10 cellular contexts compared by ENCODE assay signal in the genomic region with DNA sequence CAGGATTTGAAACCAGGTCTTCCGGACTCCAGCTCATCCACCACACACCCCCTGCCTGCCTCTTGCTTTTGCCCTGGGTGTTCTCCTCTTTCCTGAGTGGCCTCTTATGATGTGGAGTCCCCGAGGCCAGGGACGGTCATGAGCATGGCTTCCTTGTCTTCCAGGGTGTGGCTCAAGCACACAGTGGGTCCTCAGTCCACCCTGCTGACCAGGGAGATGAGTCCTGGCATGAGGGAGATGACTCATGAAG. TPM values are rescaled to one million over a fixed set of nuclear protein-coding genes. Genes with fewer than 3 reads are reported as not detected.
A peak's percentile ranks its signal among the peaks of the same experiment; 100 is the strongest.
DNase-seq lines count a peak whose midpoint lies in the region; ATAC-seq and TF ChIP-seq lines count a peak whose summit lies in the region.
"Had no signal": no experiment of that assay in that cellular context is flagged by ENCODE, and none has a peak within 500 bp of the region (broad histone marks: within the 10 kb centered on the region; RNA-seq: fewer than 3 reads in every experiment).

No MANE protein-coding gene starts in this region.

- H3K9ac ChIP-seq in H9 (ENCODE audit: extremely low read depth, insufficient read length, low read length), result no peak overlapping the region

- H4K8ac ChIP-seq in H9 (replicated peaks; ENCODE audit: insufficient read length, low read depth, low read length), result no peak overlapping the region

- no peak for ATAC-seq in HG03039 (IDR thresholded peaks at IDR 0.05; ENCODE audit: unreplicated experiment)
- ATAC-seq in GM18873 (IDR thresholded peaks at IDR 0.05; ENCODE audit: low FRiP score, unreplicated experiment), result no peak
- no peak for ATAC-seq in GM18909 (IDR thresholded peaks at IDR 0.05; ENCODE audit: poor library complexity, unreplicated experiment)

- no peak overlapping the region for H2BK20ac ChIP-seq in H9 (ENCODE audit: low read depth, low read length, poor library complexity, severe bottlenecking)

- DNase-seq in AG04450 (ENCODE audit: low read depth, low spot score) (no peak), H9 (no peak), mesothelial cell of epicardium (ENCODE audit: low spot score in 2 of 2, unreplicated experiment in 2 of 2) (no peak), DMS153 treated with DMSO at 0.1 percent for 48 hours (lab: John Stamatoyannopoulos, UW; ENCODE audit: unreplicated experiment) (no peak)
- no peak for DNase-seq in activated CD4-positive, alpha-beta memory T cell treated with anti-CD3 and anti-CD28 coated beads, Interleukin-2, amount 10 ng/mL, durations not matched to agents 7 days and 5 days
- DNase-seq: amygdala had no signal

- no peak overlapping the region for H2BK15ac ChIP-seq in H9 (ENCODE audit: low read depth, low read length)

- no peak overlapping the region for H4K91ac ChIP-seq in H9 (ENCODE audit: insufficient read length, low read depth, low read length)

- H3K14ac ChIP-seq in H9 (ENCODE audit: insufficient read depth, low read length), result no peak overlapping the region

- H3K4me1 Mint-ChIP-seq in H9 (peaks cover 39 to 50% of the 10 kb centered on the region in 2 experiments), mesothelial cell of epicardium (peaks cover 47% of the 10 kb centered on the region)
- peaks cover 76% of the 10 kb centered on the region for H3K4me1 Mint-ChIP-seq in activated CD4-positive, alpha-beta memory T cell treated with anti-CD3 and anti-CD28 coated beads, Interleukin-2, amount 10 ng/mL, durations not matched to agents 7 days and 5 days

- H3K27me3 ChIP-seq in AG04450 (ENCODE audit: control insufficient read depth, insufficient read depth, low read length) (no peaks in the 10 kb centered on the region), H9 (ENCODE audit: insufficient read depth, low read length) (no peaks in the 10 kb centered on the region)

- no peak overlapping the region for H2AK5ac ChIP-seq in H9 (ENCODE audit: insufficient read length, low read length)

- CTCF ChIA-PET in AG04450 (lab: Charles Lee), result interaction anchor here (0.8 to 2.4 kb wide), 3 partner anchors 13 to 425 kb away, joined by 3 to 8 read pairs (median 5); no protein-coding TSS in a partner anchor
- CTCF ChIA-PET in activated CD4-positive, alpha-beta memory T cell treated with anti-CD3 and anti-CD28 coated beads, Interleukin-2, amount 10 ng/mL, durations not matched to agents 7 days and 5 days (lab: Charles Lee), result interaction anchor here (0.6 to 4.5 kb wide), 7 partner anchors 10 to 74 kb away, joined by 3 to 32 read pairs (median 5); a partner anchor contains a TSS

- H3K79me1 ChIP-seq in H9 (ENCODE audit: insufficient read depth, low read depth, low read length, poor library complexity, severe bottlenecking), result no peaks in the 10 kb centered on the region

- H3K4me3 Mint-ChIP-seq in H9 (no peak overlapping the region), mesothelial cell of epicardium (no peak overlapping the region)
- H3K4me3 Mint-ChIP-seq in activated CD4-positive, alpha-beta memory T cell treated with anti-CD3 and anti-CD28 coated beads, Interleukin-2, amount 10 ng/mL, durations not matched to agents 7 days and 5 days, result no peak overlapping the region

- H3K9me3 ChIP-seq in AG04450 (ENCODE audit: control insufficient read depth, insufficient read depth, low read length), result no peaks in the 10 kb centered on the region; the same call in 1 of the 2 replicates
- H3K9me3 ChIP-seq in H9 (ENCODE audit: control insufficient read depth, low read depth, low read length), result no peaks in the 10 kb centered on the region

- peaks cover 2% of the 10 kb centered on the region; the same call in 1 of the 2 replicates for H3K4me1 ChIP-seq in H9 (ENCODE audit: insufficient read depth, low read length)

- H3K4me2 ChIP-seq in H9 (ENCODE audit: insufficient read depth, insufficient read length, low read length), result no peak overlapping the region

- H3K27ac ChIP-seq in AG04450 (ENCODE audit: low read depth, low read length), result peak overlapping the region; percentile 100
- H3K27ac ChIP-seq in H9 (ENCODE audit: insufficient read length, low read depth, low read length), result no peak overlapping the region
- H3K27ac ChIP-seq: VCaP had no signal

- no peak overlapping the region for H2BK5ac ChIP-seq in H9 (ENCODE audit: insufficient read length, low read length)

- no peaks in the 10 kb centered on the region for H4K20me1 ChIP-seq in H9 (ENCODE audit: control insufficient read depth, insufficient read depth, insufficient read length)

- no peak overlapping the region for H3T11ph ChIP-seq in H9 (ENCODE audit: low read length)

- peaks cover 3% of the 10 kb centered on the region for H3K23me2 ChIP-seq in H9 (ENCODE audit: insufficient read length, low read depth, low read length, poor library complexity, severe bottlenecking)

- H3K27me3 Mint-ChIP-seq in H9 (ENCODE audit: low read depth) (no peaks in the 10 kb centered on the region), mesothelial cell of epicardium (ENCODE audit: low read depth) (no peaks in the 10 kb centered on the region)
- no peaks in the 10 kb centered on the region for H3K27me3 Mint-ChIP-seq in activated CD4-positive, alpha-beta memory T cell treated with anti-CD3 and anti-CD28 coated beads, Interleukin-2, amount 10 ng/mL, durations not matched to agents 7 days and 5 days

- H3K27ac Mint-ChIP-seq in H9 (peak overlapping the region in 1 of 3 experiments; percentile 50; a peak in 2 of 7 replicates), mesothelial cell of epicardium (peak overlapping the region; percentile 50)
- H3K27ac Mint-ChIP-seq in activated CD4-positive, alpha-beta memory T cell treated with anti-CD3 and anti-CD28 coated beads, Interleukin-2, amount 10 ng/mL, durations not matched to agents 7 days and 5 days, result peak overlapping the region; percentile 98

- no CpG with 5 or more reads among the region's 3 CpGs for WGBS in H9 (ENCODE audit: extremely low coverage, insufficient read length, low lambda C conversion rate)

- H3K4me3 ChIP-seq in AG04450 (ENCODE audit: low read depth, low read length), result no peak overlapping the region

- no peak overlapping the region for H2AFZ ChIP-seq in H9 (ENCODE audit: low read length)

- no peak overlapping the region for H2BK12ac ChIP-seq in H9 (ENCODE audit: insufficient read length, low read depth, low read length)

- H3K36me3 Mint-ChIP-seq in H9 (ENCODE audit: insufficient read depth in 1 of 3, low read depth in 3 of 3) (no peaks in the 10 kb centered on the region), mesothelial cell of epicardium (no peaks in the 10 kb centered on the region)
- peaks cover 10% of the 10 kb centered on the region for H3K36me3 Mint-ChIP-seq in activated CD4-positive, alpha-beta memory T cell treated with anti-CD3 and anti-CD28 coated beads, Interleukin-2, amount 10 ng/mL, durations not matched to agents 7 days and 5 days (ENCODE audit: low read depth)

- TF ChIP-seq CTCF in AG04450 (IDR thresholded peaks at IDR 0.05; ENCODE audit: low read depth, low read length) (no peak), H9 (conservative IDR thresholded peaks at IDR 0.05) (no peak), mesothelial cell of epicardium (IDR thresholded peaks at IDR 0.05; ENCODE audit: unreplicated experiment) (no peak)

- H3K79me2 ChIP-seq in H9 (ENCODE audit: insufficient read depth, low read length), result no peaks in the 10 kb centered on the region

- H3K9me3 Mint-ChIP-seq in H9 (no peaks in the 10 kb centered on the region; a peak in 1 of 5 replicates), mesothelial cell of epicardium (no peaks in the 10 kb centered on the region)
- peaks cover 4% of the 10 kb centered on the region for H3K9me3 Mint-ChIP-seq in activated CD4-positive, alpha-beta memory T cell treated with anti-CD3 and anti-CD28 coated beads, Interleukin-2, amount 10 ng/mL, durations not matched to agents 7 days and 5 days

- POLR2A ChIA-PET in AG04450 (lab: Yijun Ruan, JAX), result interaction anchor here (5.0 kb wide), 1 partner anchor 48 kb away, joined by 75 read pairs; a partner anchor contains a TSS
- POLR2A ChIA-PET in activated CD4-positive, alpha-beta memory T cell treated with anti-CD3 and anti-CD28 coated beads, Interleukin-2, amount 10 ng/mL, durations not matched to agents 7 days and 5 days (lab: Charles Lee), result interaction anchor here (0.6 to 14.4 kb wide), 11 partner anchors 8 to 258 kb away, joined by 3 to 448 read pairs (median 23); a partner anchor contains a TSS

- no peak overlapping the region for H3K4ac ChIP-seq in H9 (ENCODE audit: low read depth, low read length)

- H3K23ac ChIP-seq in H9 (ENCODE audit: insufficient read length, low read depth, low read length), result no peak overlapping the region

- peak overlapping the region; percentile 50 for H3K18ac ChIP-seq in H9 (ENCODE audit: insufficient read length, low read depth, low read length)

- H2BK120ac ChIP-seq in H9 (ENCODE audit: low read depth, low read length, poor library complexity, severe bottlenecking), result no peak overlapping the region

- H4K5ac ChIP-seq in H9 (ENCODE audit: insufficient read length, low read depth, low read length), result no peak overlapping the region

- no peak overlapping the region for H3K56ac ChIP-seq in H9 (ENCODE audit: insufficient read length, low read depth, low read length)

RNA-seq across cellular contexts. Expression of a gene that starts 32.8 kb away (rescaled TPM):
- polyA plus RNA-seq in AG04450 (2011; rRNA removed), result 17.9 and 23.3 TPM in 2 replicates
- polyA minus RNA-seq in AG04450 (2011; rRNA and poly(A)+ RNA removed), result 18.7 and 26.5 TPM in 2 replicates
- 25.9 and 27.6 TPM in 2 replicates for total RNA-seq in H9 (2021)
- 10 to 100 TPM; 23.8 to 26.7 TPM for total RNA-seq in activated CD4-positive, alpha-beta memory T cell treated with anti-CD3 and anti-CD28 coated beads, Interleukin-2, amount 10 ng/mL, durations not matched to agents 7 days and 5 days
- 31.4 to 35.3 TPM (median 32.1 TPM) in 3 replicates for total RNA-seq in mesothelial cell of epicardium

RNA-seq across cellular contexts. Expression of a gene that starts 48.2 kb away (rescaled TPM):
- polyA plus RNA-seq in AG04450 (2011; rRNA removed), result 103 and 120 TPM in 2 replicates
- polyA minus RNA-seq in AG04450 (2011; rRNA and poly(A)+ RNA removed), result 110 and 132 TPM in 2 replicates
- total RNA-seq in H9 (2021), result 82.9 and 84.0 TPM in 2 replicates
- 100 to 1,000 TPM; 475 to 481 TPM for total RNA-seq in activated CD4-positive, alpha-beta memory T cell treated with anti-CD3 and anti-CD28 coated beads, Interleukin-2, amount 10 ng/mL, durations not matched to agents 7 days and 5 days
- total RNA-seq in mesothelial cell of epicardium, result 61.6 to 62.5 TPM (median 61.9 TPM) in 3 replicates
